In the genomic region with DNA sequence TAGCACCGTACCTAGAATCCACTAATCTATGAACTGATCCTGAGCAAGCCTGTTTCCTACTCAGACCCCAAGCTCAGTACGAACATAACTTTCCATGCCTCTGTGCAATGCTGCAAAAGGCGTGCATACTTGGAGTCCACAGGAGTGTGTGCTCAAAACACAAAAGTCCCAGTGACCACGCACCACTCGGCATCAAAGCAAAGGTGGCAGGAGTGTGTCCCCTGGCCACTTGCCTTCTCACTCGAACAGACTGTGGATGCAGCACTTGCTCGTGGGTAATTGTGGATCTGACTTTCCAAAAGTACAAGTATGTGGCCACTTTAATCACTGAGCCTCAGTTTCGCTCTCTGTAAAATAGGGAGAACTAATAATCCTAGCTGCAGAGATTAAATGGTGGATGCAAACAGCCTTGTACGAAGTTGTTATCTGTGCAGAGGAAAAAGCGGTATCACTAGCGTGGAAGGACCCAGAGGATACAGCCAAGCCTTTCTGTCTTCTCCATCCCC, we compare ENCODE assay signal across 7 cellular contexts. TPM values are rescaled to one million over a fixed set of nuclear protein-coding genes. Genes with fewer than 3 reads are reported as not detected.
DNase-seq lines count a peak whose midpoint lies in the region; ATAC-seq and TF ChIP-seq lines count a peak whose summit lies in the region.

No MANE protein-coding gene starts in this region.

- H3K4me3 Mint-ChIP-seq in stimulated activated naive CD8-positive, alpha-beta T cell treated with anti-CD3 and anti-CD28 coated beads, Interleukin-15, amount 100 ng/mL, for 72 hours: peak overlapping the region; percentile 94 to 100

- DNase-seq in HL-60 (ENCODE audit: low read depth in 1 of 2, low spot score in 1 of 2) (no peak), NCI-H187 treated with DMSO at 0.1 percent for 48 hours (lab: John Stamatoyannopoulos, UW) (no peak)
- DNase-seq in activated naive CD4-positive, alpha-beta T cell treated with anti-CD3 and anti-CD28 coated beads, Interleukin-2, amount 50 U/mL, for 72 hours (ENCODE audit: low spot score in 2 of 2): no peak
- no peak for DNase-seq in stimulated activated naive CD8-positive, alpha-beta T cell treated with anti-CD3 and anti-CD28 coated beads, Interleukin-15, amount 100 ng/mL, for 72 hours

- peaks cover 63% of the 10 kb centered on the region for H3K4me1 Mint-ChIP-seq in stimulated activated naive CD8-positive, alpha-beta T cell treated with anti-CD3 and anti-CD28 coated beads, Interleukin-15, amount 100 ng/mL, for 72 hours

- peak overlapping the region; percentile 95 for H3K27ac ChIP-seq in HL-60 (replicated peaks)

- no peak for TF ChIP-seq CTCF in HL-60 (IDR thresholded peaks at IDR 0.05; ENCODE audit: insufficient read depth, low read length)

- no peaks in the 10 kb centered on the region for H3K9me3 ChIP-seq in iPS-18c (ENCODE audit: control insufficient read depth, insufficient read depth, low read length)

- H3K36me3 Mint-ChIP-seq in activated naive CD4-positive, alpha-beta T cell treated with anti-CD3 and anti-CD28 coated beads, Interleukin-2, amount 50 U/mL, for 72 hours: peaks cover 10 to 11% of the 10 kb centered on the region in 2 donors

- H3K27ac Mint-ChIP-seq in activated naive CD4-positive, alpha-beta T cell treated with anti-CD3 and anti-CD28 coated beads, Interleukin-2, amount 50 U/mL, for 72 hours: peak overlapping the region; percentile 97 to 100
- peak overlapping the region; percentile 97 to 100 for H3K27ac Mint-ChIP-seq in stimulated activated naive CD8-positive, alpha-beta T cell treated with anti-CD3 and anti-CD28 coated beads, Interleukin-15, amount 100 ng/mL, for 72 hours

- H3K4me3 ChIP-seq in HL-60 (replicated peaks; ENCODE audit: insufficient read depth, low read length) (peak overlapping the region; percentile 54), iPS-18c (ENCODE audit: insufficient read depth, low read depth, low read length) (peak overlapping the region; percentile 86; the same call in 1 of the 2 replicates)

- H3K27me3 Mint-ChIP-seq in stimulated activated naive CD8-positive, alpha-beta T cell treated with anti-CD3 and anti-CD28 coated beads, Interleukin-15, amount 100 ng/mL, for 72 hours: no peaks in the 10 kb centered on the region

- H3K9me3 Mint-ChIP-seq in activated naive CD4-positive, alpha-beta T cell treated with anti-CD3 and anti-CD28 coated beads, Interleukin-2, amount 50 U/mL, for 72 hours: peaks cover 5 to 14% of the 10 kb centered on the region in 2 donors
- peaks cover 0 to 11% of the 10 kb centered on the region in 2 donors for H3K9me3 Mint-ChIP-seq in stimulated activated naive CD8-positive, alpha-beta T cell treated with anti-CD3 and anti-CD28 coated beads, Interleukin-15, amount 100 ng/mL, for 72 hours

- no peak for ATAC-seq in activated naive CD4-positive, alpha-beta T cell treated with anti-CD3 and anti-CD28 coated beads, Interleukin-2, amount 50 U/mL, for 72 hours
- no peak for ATAC-seq in stimulated activated naive CD8-positive, alpha-beta T cell treated with anti-CD3 and anti-CD28 coated beads, Interleukin-15, amount 100 ng/mL, for 72 hours
- no peak for ATAC-seq in GM18502 (IDR thresholded peaks at IDR 0.05; ENCODE audit: poor library complexity, unreplicated experiment)
- no peak for ATAC-seq in GM21528 (IDR thresholded peaks at IDR 0.05; ENCODE audit: low FRiP score, unreplicated experiment)

- no peaks in the 10 kb centered on the region for H3K27me3 ChIP-seq in HL-60 (ENCODE audit: insufficient read depth, poor library complexity, severe bottlenecking)

RNA-seq across cellular contexts. Expression of gene KDM8, which starts 0.3 kb away (rescaled TPM):
- total RNA-seq in activated naive CD4-positive, alpha-beta T cell treated with anti-CD3 and anti-CD28 coated beads, Interleukin-2, amount 50 U/mL, for 72 hours: 10 to 100 TPM in 1 of 2 donors, 1 to 10 TPM in 1; 9.2 to 10.8 TPM
